Comparison of ENCODE assay signal across 12 cellular contexts in genomic region chr5:61416410-61416809, GRCh38.
DNase-seq lines count a peak whose midpoint lies in the region; ATAC-seq, FAIRE-seq and TF ChIP-seq lines count a peak whose summit lies in the region.
"Had no signal": no experiment of that assay in that cellular context is flagged by ENCODE, and none has a peak within 500 bp of the region (broad histone marks: within the 10 kb centered on the region; RNA-seq: fewer than 3 reads in every experiment).

No MANE protein-coding gene starts in this region.

- H3K9me3 ChIP-seq in IMR-90 (ENCODE audit: control insufficient read depth, insufficient read depth, low read length): no peaks in the 10 kb centered on the region
- H3K9me3 ChIP-seq: transverse colon had no signal

- H4K5ac ChIP-seq in IMR-90 (ENCODE audit: low read depth, low read length): no peak overlapping the region

- H3K56ac ChIP-seq in IMR-90 (ENCODE audit: extremely low read depth, insufficient read depth, low read length): no peak overlapping the region

- H3K27ac ChIP-seq in IMR-90 (ENCODE audit: insufficient read depth, low read length): no peak overlapping the region
- no peak overlapping the region for H3K27ac ChIP-seq in coronary artery
- H3K27ac ChIP-seq: transverse colon had no signal

- H3K27ac Mint-ChIP-seq in mesothelial cell of epicardium: peak overlapping the region; percentile 93

- TF ChIP-seq CTCF in IMR-90 (conservative IDR thresholded peaks at IDR 0.05; ENCODE audit: low read depth, low read length) (no peak), choroid plexus epithelial cell (conservative IDR thresholded peaks at IDR 0.05; ENCODE audit: low read depth, low read length) (peak; percentile 36), mesothelial cell of epicardium (IDR thresholded peaks at IDR 0.05; ENCODE audit: unreplicated experiment) (no peak), coronary artery (IDR thresholded peaks at IDR 0.05) (no peak)

- H3K27me3 Mint-ChIP-seq in mesothelial cell of epicardium (ENCODE audit: low read depth): no peaks in the 10 kb centered on the region

- H4K20me1 ChIP-seq in IMR-90 (ENCODE audit: insufficient read depth, low read length): peaks cover 65% of the 10 kb centered on the region

- H3K4me1 ChIP-seq in IMR-90 (ENCODE audit: control insufficient read depth, insufficient read depth, low read length): peaks cover 10% of the 10 kb centered on the region

- H2BK120ac ChIP-seq in IMR-90 (ENCODE audit: low read depth, low read length): no peak overlapping the region

- dilution Hi-C loops in IMR-90 (cut with HindIII; ENCODE audit: low sequenced_read_pairs, unreplicated experiment): no loop called here

- no peak overlapping the region for H3K9ac ChIP-seq in IMR-90 (ENCODE audit: low read depth, low read length)

- H2BK15ac ChIP-seq in IMR-90 (ENCODE audit: low read depth, low read length): no peak overlapping the region

- WGBS in IMR-90 (ENCODE audit: extremely low coverage in 2 of 2, insufficient read length in 1 of 2), 2 experiments: no CpG with 5 or more reads among the region's 1 CpG

- no peak overlapping the region for H2AK9ac ChIP-seq in IMR-90 (replicated peaks; ENCODE audit: low read depth, low read length, poor library complexity)

- H3K79me1 ChIP-seq in IMR-90 (ENCODE audit: low read depth in 1 of 2, low read length in 2 of 2): peaks cover 15 to 70% of the 10 kb centered on the region in 2 experiments; a peak in 3 of 4 replicates

- no peak overlapping the region for H3K18ac ChIP-seq in IMR-90 (ENCODE audit: low read depth, low read length)

- H3K9me1 ChIP-seq in IMR-90 (ENCODE audit: insufficient read depth, low read length): peaks cover 5% of the 10 kb centered on the region; the same call in 1 of the 2 replicates

- H3K36me3 ChIP-seq in IMR-90 (ENCODE audit: control insufficient read depth, insufficient read depth, low read length): no peaks in the 10 kb centered on the region
- H3K36me3 ChIP-seq: transverse colon had no signal

- FAIRE-seq in RCC 7860 (lab: Jason Lieb, UNC): no peak

- no peak for TF ChIP-seq RAD21 in IMR-90 (IDR thresholded peaks at IDR 0.05; ENCODE audit: low read length)

- H2BK20ac ChIP-seq in IMR-90 (ENCODE audit: low read depth, low read length): no peak overlapping the region

- H3K4me3 ChIP-seq in IMR-90 (ENCODE audit: insufficient read depth, low read depth, low read length) (no peak overlapping the region), choroid plexus epithelial cell (ENCODE audit: low read depth, low read length) (no peak overlapping the region), coronary artery (no peak overlapping the region)
- H3K4me3 ChIP-seq: transverse colon had no signal

- in situ Hi-C loops in Caki2 (cut with HindIII; ENCODE audit: low pct_unique_long_range_greater_than_20kb, low sequenced_read_pairs): no loop called here
- in situ Hi-C loops in IMR-90 (cut with MboI; ENCODE audit: low sequenced_read_pairs): no loop called here

- H2AFZ ChIP-seq in IMR-90 (replicated peaks; ENCODE audit: low read length, poor library complexity): no peak overlapping the region

- H3K4me2 ChIP-seq in IMR-90 (ENCODE audit: low read depth, low read length): no peak overlapping the region

- peaks cover 4% of the 10 kb centered on the region for H3K36me3 Mint-ChIP-seq in mesothelial cell of epicardium

- no peak for TF ChIP-seq POLR2A in IMR-90 (IDR thresholded peaks at IDR 0.05; ENCODE audit: low read depth, low read length)

- DNase-seq in Caki2 (ENCODE audit: low read depth): peak; percentile 15
- no peak for DNase-seq in IMR-90
- DNase-seq in choroid plexus epithelial cell (ENCODE audit: low read depth): peak; percentile 31
- DNase-seq in mesothelial cell of epicardium (ENCODE audit: low spot score in 2 of 2, unreplicated experiment in 2 of 2): no peak
- DNase-seq in RCC 7860 (ENCODE audit: low spot score): no peak
- no peak for DNase-seq in coronary artery (ENCODE audit: low spot score)
- no peak for DNase-seq in activated CD4-positive, alpha-beta T cell treated with anti-CD3 and anti-CD28 coated beads for 1 hour
- DNase-seq: activated naive CD4-positive, alpha-beta T cell treated with anti-CD3 and anti-CD28 coated beads, Interleukin-2, amount 50 U/mL, for 16 hours; MM.1S; posterior cingulate gyrus; transverse colon had no signal

- intact Hi-C loops in IMR-90 (cut with micrococcal nuclease): no loop called here

- H3K4me3 Mint-ChIP-seq in mesothelial cell of epicardium: no peak overlapping the region

- ATAC-seq in IMR-90 (ENCODE audit: low read depth) (no peak), GM19467 (IDR thresholded peaks at IDR 0.05; ENCODE audit: unreplicated experiment) (no peak)

- H3K27me3 ChIP-seq in IMR-90 (ENCODE audit: control insufficient read depth, insufficient read depth, low read length): no peaks in the 10 kb centered on the region
- H3K27me3 ChIP-seq: transverse colon had no signal

- H4K91ac ChIP-seq in IMR-90 (ENCODE audit: insufficient read depth, low read depth, low read length): no peak overlapping the region

- POLR2A ChIA-PET in IMR-90 (lab: Charles Lee; ENCODE audit: unreplicated experiment): no interaction called here

- CTCF ChIA-PET in IMR-90 (lab: Yijun Ruan, JAX): no interaction called here

- H3K9me3 Mint-ChIP-seq in mesothelial cell of epicardium: peaks cover 9% of the 10 kb centered on the region

- no peak overlapping the region for H2AK5ac ChIP-seq in IMR-90 (ENCODE audit: low read depth, low read length)

- no peak overlapping the region for H2BK5ac ChIP-seq in IMR-90 (ENCODE audit: low read depth, low read length, poor library complexity, severe bottlenecking)

- no peak overlapping the region for H3K23ac ChIP-seq in IMR-90 (ENCODE audit: low read depth, low read length)

- no peak overlapping the region for H3K4ac ChIP-seq in IMR-90 (ENCODE audit: low read depth, low read length)

- H3K4me1 Mint-ChIP-seq in mesothelial cell of epicardium: peaks cover 55% of the 10 kb centered on the region

- H4K8ac ChIP-seq in IMR-90 (ENCODE audit: low read depth in 2 of 2, low read length in 2 of 2): no peak overlapping the region

- H3K14ac ChIP-seq in IMR-90 (replicated peaks; ENCODE audit: low read depth, low read length): 0 out of 2 replicates have a peak overlapping the region, but pooled peaks have one; percentile 45

- no TSS peak for BruUV-seq in IMR-90 (replicated peaks; lab: Mats Ljungman, UMichigan)

TF ChIP-seq in IMR-90, 13 proteins besides CTCF, POLR2A, EP300 and RAD21:
- TF ChIP-seq RCOR1 (IDR thresholded peaks at IDR 0.05; ENCODE audit: insufficient replicate concordance, low read length) (no peak), MAFK (IDR thresholded peaks at IDR 0.05; ENCODE audit: low read depth, low read length) (no peak), USF2 (IDR thresholded peaks at IDR 0.05; ENCODE audit: low read depth, low read length) (no peak)

Comparison
In these comparisons a context has a peak if more than half of its experiments do, and no peak if none do; other contexts are left out.
1. DNase-seq: peak in Caki2 (single experiment) and choroid plexus epithelial cell (single experiment); none in IMR-90 (single experiment), mesothelial cell of epicardium (0 of 2), RCC 7860 (single experiment), coronary artery (single experiment) and activated CD4-positive, alpha-beta T cell treated with anti-CD3 and anti-CD28 coated beads for 1 hour (single experiment).